Comparison of ENCODE assay signal across 18 cellular contexts in the genomic region with DNA sequence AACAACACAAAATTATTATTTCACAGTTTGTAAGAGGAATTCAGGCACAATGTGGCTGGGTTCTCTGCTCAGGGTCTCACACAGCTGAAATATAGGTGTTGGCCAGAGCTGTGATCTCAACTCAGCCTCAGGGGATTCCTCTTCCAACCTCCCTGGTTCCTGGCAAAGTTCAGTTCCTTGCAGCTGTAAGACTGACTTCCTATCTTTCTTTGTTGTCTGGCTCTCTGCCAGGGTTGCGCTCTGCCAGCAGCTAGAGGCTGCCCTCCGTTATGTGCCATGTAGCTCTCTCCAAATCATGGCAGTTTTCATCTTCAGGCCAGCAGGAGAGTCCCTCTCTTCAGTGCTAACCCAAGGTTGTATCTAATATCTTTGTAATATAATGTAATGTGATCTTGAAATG.
DNase-seq lines count a peak whose midpoint lies in the region; ATAC-seq, FAIRE-seq and TF ChIP-seq lines count a peak whose summit lies in the region.
"Had no signal": no experiment of that assay in that cellular context is flagged by ENCODE, and none has a peak within 500 bp of the region (broad histone marks: within the 10 kb centered on the region; RNA-seq: fewer than 3 reads in every experiment).

No MANE protein-coding gene starts in this region.

- no peaks in the 10 kb centered on the region for H3K9me3 Mint-ChIP-seq in MCF 10A (ENCODE audit: unreplicated experiment)
- H3K9me3 Mint-ChIP-seq in activated T-helper 1 cell treated with anti-CD3 and anti-CD28 coated beads, Interleukin-12 subunit alpha, Interleukin-12 subunit beta, Interleukin-2, Interleukin-4 antibody, amounts not matched to agents 30 ng/mL and 10 ng/mL and 1 ng/mL, durations not matched to agents 14 hours and 24 hours and 36 hours: no peaks in the 10 kb centered on the region
- H3K9me3 Mint-ChIP-seq in activated T-helper 2 cell treated with anti-CD3 and anti-CD28 coated beads, Interferon-gamma antibody, Interleukin-2, Interleukin-4, amounts not matched to agents 10 μg/mL and 5 μg/mL and 100 μg/mL, durations not matched to agents 14 hours and 24 hours and 36 hours: peaks cover 4% of the 10 kb centered on the region
- H3K9me3 Mint-ChIP-seq: activated B cell treated with CpG ODN at 0.5 μM for 24 hours had no signal

- 38 to 58% (median 44%) methylated on average over 2 of the region's 2 CpGs for WGBS in adrenal gland, 4 donors
- 29 to 32% methylated on average over 2 of the region's 2 CpGs for WGBS in pancreas, 2 donors

- DNase-seq in MCF 10A (ENCODE audit: unreplicated experiment) (peak; percentile 40), breast epithelium (ENCODE audit: low spot score in 2 of 2) (no peak), NCI-H2171 (lab: John Stamatoyannopoulos, UW) (peak; percentile 4), adrenal gland (peak in 5 of 7 donors; percentile 11 to 52 (median 26)), pancreas (peak; percentile 15 to 58 (median 36))
- DNase-seq in activated CD8-positive, alpha-beta memory T cell treated with anti-CD3 and anti-CD28 coated beads, Interleukin-2, amount 50 U/mL, for 4 hours: no peak
- DNase-seq in activated T-helper 1 cell treated with anti-CD3 and anti-CD28 coated beads, Interleukin-12 subunit alpha, Interleukin-12 subunit beta, Interleukin-2, Interleukin-4 antibody, amounts not matched to agents 30 ng/mL and 10 ng/mL and 1 ng/mL, durations not matched to agents 14 hours and 24 hours and 36 hours (ENCODE audit: low spot score): no peak
- no peak for DNase-seq in activated T-helper 2 cell treated with anti-CD3 and anti-CD28 coated beads, Interferon-gamma antibody, Interleukin-2, Interleukin-4, amounts not matched to agents 10 μg/mL and 5 μg/mL and 100 μg/mL, durations not matched to agents 14 hours and 24 hours and 36 hours (ENCODE audit: low spot score)
- DNase-seq: activated B cell treated with CpG ODN at 0.5 μM for 24 hours; amniotic stem cell; foreskin fibroblast; NCI-H1694; NCI-H774; stimulated activated CD4-positive, alpha-beta T cell treated with anti-CD3 and anti-CD28 coated beads, Interleukin-4, amount 100 ng/mL, for 4 hours; stimulated activated CD8-positive, alpha-beta memory T cell treated with anti-CD3 and anti-CD28 coated beads, Interleukin-4, amount 100 ng/mL, for 48 hours had no signal

- TF ChIP-seq CTCF in MCF 10A (IDR thresholded peaks at IDR 0.05; ENCODE audit: unreplicated experiment) (no peak), breast epithelium (IDR thresholded peaks at IDR 0.05) (no peak), adrenal gland (IDR thresholded peaks at IDR 0.05) (no peak), pancreas (IDR thresholded peaks at IDR 0.05) (no peak)

- no peaks in the 10 kb centered on the region for H3K4me1 Mint-ChIP-seq in MCF 10A (ENCODE audit: insufficient read depth, unreplicated experiment)
- no peaks in the 10 kb centered on the region for H3K4me1 Mint-ChIP-seq in activated T-helper 1 cell treated with anti-CD3 and anti-CD28 coated beads, Interleukin-12 subunit alpha, Interleukin-12 subunit beta, Interleukin-2, Interleukin-4 antibody, amounts not matched to agents 30 ng/mL and 10 ng/mL and 1 ng/mL, durations not matched to agents 14 hours and 24 hours and 36 hours (ENCODE audit: low read depth)
- H3K4me1 Mint-ChIP-seq in activated T-helper 2 cell treated with anti-CD3 and anti-CD28 coated beads, Interferon-gamma antibody, Interleukin-2, Interleukin-4, amounts not matched to agents 10 μg/mL and 5 μg/mL and 100 μg/mL, durations not matched to agents 14 hours and 24 hours and 36 hours (ENCODE audit: low read depth): no peaks in the 10 kb centered on the region
- H3K4me1 Mint-ChIP-seq: activated B cell treated with CpG ODN at 0.5 μM for 24 hours; activated T-helper 17 cell treated with anti-CD3 and anti-CD28 coated beads, Interleukin-2, amount 50 U/mL, for 72 hours had no signal

- no TSS peak for BruUV-seq in MCF 10A (replicated peaks; lab: Mats Ljungman, UMichigan)

- CTCF ChIA-PET in MCF 10A (lab: Yijun Ruan, JAX): no interaction called here

- no peaks in the 10 kb centered on the region for H3K36me3 Mint-ChIP-seq in MCF 10A (ENCODE audit: insufficient read depth, unreplicated experiment)
- H3K36me3 Mint-ChIP-seq in activated T-helper 1 cell treated with anti-CD3 and anti-CD28 coated beads, Interleukin-12 subunit alpha, Interleukin-12 subunit beta, Interleukin-2, Interleukin-4 antibody, amounts not matched to agents 30 ng/mL and 10 ng/mL and 1 ng/mL, durations not matched to agents 14 hours and 24 hours and 36 hours (ENCODE audit: low read depth): no peaks in the 10 kb centered on the region
- no peaks in the 10 kb centered on the region for H3K36me3 Mint-ChIP-seq in activated T-helper 2 cell treated with anti-CD3 and anti-CD28 coated beads, Interferon-gamma antibody, Interleukin-2, Interleukin-4, amounts not matched to agents 10 μg/mL and 5 μg/mL and 100 μg/mL, durations not matched to agents 14 hours and 24 hours and 36 hours (ENCODE audit: low read depth)

- peaks cover 68% of the 10 kb centered on the region for H3K27me3 Mint-ChIP-seq in MCF 10A (ENCODE audit: insufficient read depth, unreplicated experiment)
- H3K27me3 Mint-ChIP-seq in activated T-helper 1 cell treated with anti-CD3 and anti-CD28 coated beads, Interleukin-12 subunit alpha, Interleukin-12 subunit beta, Interleukin-2, Interleukin-4 antibody, amounts not matched to agents 30 ng/mL and 10 ng/mL and 1 ng/mL, durations not matched to agents 14 hours and 24 hours and 36 hours (ENCODE audit: insufficient read depth): no peaks in the 10 kb centered on the region
- H3K27me3 Mint-ChIP-seq in activated T-helper 2 cell treated with anti-CD3 and anti-CD28 coated beads, Interferon-gamma antibody, Interleukin-2, Interleukin-4, amounts not matched to agents 10 μg/mL and 5 μg/mL and 100 μg/mL, durations not matched to agents 14 hours and 24 hours and 36 hours (ENCODE audit: low read depth): no peaks in the 10 kb centered on the region
- H3K27me3 Mint-ChIP-seq: activated B cell treated with CpG ODN at 0.5 μM for 24 hours; activated T-helper 17 cell treated with anti-CD3 and anti-CD28 coated beads, Interleukin-2, amount 50 U/mL, for 72 hours had no signal

- POLR2A ChIA-PET in MCF 10A (lab: Yijun Ruan, JAX): no interaction called here

- peak in 2 of 4 donors; percentile 23 to 31 for ATAC-seq in pancreas
- ATAC-seq: activated T-helper 17 cell treated with anti-CD3 and anti-CD28 coated beads, Interleukin-2, amount 50 U/mL, for 72 hours had no signal

- intact Hi-C loops in MCF 10A (cut with micrococcal nuclease) (no loop called here), breast epithelium (cut with DNase I; ENCODE audit: low total_unique reads) (loop anchor here (10.0 kb wide), 1 partner anchor 1301 kb away; no protein-coding TSS in a partner anchor), adrenal gland (cut with DNase I) (no loop called here), pancreas (cut with DNase I) (no loop called here)
- intact Hi-C loops in activated T-helper 1 cell treated with anti-CD3 and anti-CD28 coated beads, Interleukin-12 subunit alpha, Interleukin-12 subunit beta, Interleukin-2, Interleukin-4 antibody, amounts not matched to agents 30 ng/mL and 10 ng/mL and 1 ng/mL, durations not matched to agents 14 hours and 24 hours and 36 hours (cut with micrococcal nuclease): no loop called here
- intact Hi-C loops in activated T-helper 2 cell treated with anti-CD3 and anti-CD28 coated beads, Interferon-gamma antibody, Interleukin-2, Interleukin-4, amounts not matched to agents 10 μg/mL and 5 μg/mL and 100 μg/mL, durations not matched to agents 14 hours and 24 hours and 36 hours (cut with micrococcal nuclease): no loop called here

- H3K9me3 ChIP-seq in breast epithelium: no peaks in the 10 kb centered on the region
- H3K9me3 ChIP-seq in adrenal gland (replicated peaks in 1 of 3): no peaks in the 10 kb centered on the region
- no peaks in the 10 kb centered on the region for H3K9me3 ChIP-seq in pancreas
- H3K9me3 ChIP-seq: suprapubic skin had no signal

- H3K4me3 Mint-ChIP-seq in MCF 10A (ENCODE audit: unreplicated experiment): no peak overlapping the region
- no peak overlapping the region for H3K4me3 Mint-ChIP-seq in activated T-helper 1 cell treated with anti-CD3 and anti-CD28 coated beads, Interleukin-12 subunit alpha, Interleukin-12 subunit beta, Interleukin-2, Interleukin-4 antibody, amounts not matched to agents 30 ng/mL and 10 ng/mL and 1 ng/mL, durations not matched to agents 14 hours and 24 hours and 36 hours
- H3K4me3 Mint-ChIP-seq in activated T-helper 2 cell treated with anti-CD3 and anti-CD28 coated beads, Interferon-gamma antibody, Interleukin-2, Interleukin-4, amounts not matched to agents 10 μg/mL and 5 μg/mL and 100 μg/mL, durations not matched to agents 14 hours and 24 hours and 36 hours (ENCODE audit: low read depth): no peak overlapping the region
- H3K4me3 Mint-ChIP-seq: activated B cell treated with CpG ODN at 0.5 μM for 24 hours; activated T-helper 17 cell treated with anti-CD3 and anti-CD28 coated beads, Interleukin-2, amount 50 U/mL, for 72 hours had no signal

- H3K36me3 ChIP-seq in breast epithelium: no peaks in the 10 kb centered on the region
- H3K36me3 ChIP-seq in adrenal gland (replicated peaks in 1 of 2): no peaks in the 10 kb centered on the region
- no peaks in the 10 kb centered on the region for H3K36me3 ChIP-seq in pancreas
- H3K36me3 ChIP-seq: suprapubic skin had no signal

- no peaks in the 10 kb centered on the region for H3K4me1 ChIP-seq in breast epithelium
- H3K4me1 ChIP-seq in adrenal gland (replicated peaks in 1 of 2): no peaks in the 10 kb centered on the region
- H3K4me1 ChIP-seq in pancreas: no peaks in the 10 kb centered on the region
- H3K4me1 ChIP-seq: suprapubic skin had no signal

- TF ChIP-seq POLR2A in breast epithelium (IDR thresholded peaks at IDR 0.05): no peak
- TF ChIP-seq POLR2A in adrenal gland (IDR thresholded peaks at IDR 0.05): no peak

- H3K27me3 ChIP-seq in breast epithelium: no peaks in the 10 kb centered on the region
- H3K27me3 ChIP-seq in adrenal gland: no peaks in the 10 kb centered on the region
- H3K27me3 ChIP-seq in pancreas: no peaks in the 10 kb centered on the region
- H3K27me3 ChIP-seq: suprapubic skin had no signal

- no peak for FAIRE-seq in pancreas (lab: Jason Lieb, UNC)
- FAIRE-seq: endometrium had no signal

- H3K27ac Mint-ChIP-seq in MCF 10A (ENCODE audit: low read depth, unreplicated experiment): no peak overlapping the region
- no peak overlapping the region for H3K27ac Mint-ChIP-seq in activated T-helper 1 cell treated with anti-CD3 and anti-CD28 coated beads, Interleukin-12 subunit alpha, Interleukin-12 subunit beta, Interleukin-2, Interleukin-4 antibody, amounts not matched to agents 30 ng/mL and 10 ng/mL and 1 ng/mL, durations not matched to agents 14 hours and 24 hours and 36 hours
- no peak overlapping the region for H3K27ac Mint-ChIP-seq in activated T-helper 2 cell treated with anti-CD3 and anti-CD28 coated beads, Interferon-gamma antibody, Interleukin-2, Interleukin-4, amounts not matched to agents 10 μg/mL and 5 μg/mL and 100 μg/mL, durations not matched to agents 14 hours and 24 hours and 36 hours
- H3K27ac Mint-ChIP-seq: activated B cell treated with CpG ODN at 0.5 μM for 24 hours; activated T-helper 17 cell treated with anti-CD3 and anti-CD28 coated beads, Interleukin-2, amount 50 U/mL, for 72 hours had no signal

- H3K27ac ChIP-seq in breast epithelium (no peak overlapping the region), adrenal gland (no peak overlapping the region), pancreas (no peak overlapping the region)
- H3K27ac ChIP-seq: suprapubic skin had no signal

- H3K4me3 ChIP-seq in breast epithelium (no peak overlapping the region), adrenal gland (no peak overlapping the region), pancreas (no peak overlapping the region)
- H3K4me3 ChIP-seq: suprapubic skin had no signal

Comparison
In these comparisons a context has a peak if more than half of its experiments do, and no peak if none do; other contexts are left out.
1. DNase-seq: peak in MCF 10A (single experiment), NCI-H2171 (single experiment), adrenal gland (5 of 7) and pancreas (6 of 6); none in breast epithelium (0 of 2), activated CD8-positive, alpha-beta memory T cell treated with anti-CD3 and anti-CD28 coated beads, Interleukin-2, amount 50 U/mL, for 4 hours (single experiment), activated T-helper 1 cell treated with anti-CD3 and anti-CD28 coated beads, Interleukin-12 subunit alpha, Interleukin-12 subunit beta, Interleukin-2, Interleukin-4 antibody, amounts not matched to agents 30 ng/mL and 10 ng/mL and 1 ng/mL, durations not matched to agents 14 hours and 24 hours and 36 hours (single experiment) and activated T-helper 2 cell treated with anti-CD3 and anti-CD28 coated beads, Interferon-gamma antibody, Interleukin-2, Interleukin-4, amounts not matched to agents 10 μg/mL and 5 μg/mL and 100 μg/mL, durations not matched to agents 14 hours and 24 hours and 36 hours (single experiment).